Comparison of ENCODE assay signal across 2 cellular contexts in genomic region chr19:17617807-17618192, GRCh38.
TF ChIP-seq lines count a peak whose summit lies in the region.

No MANE protein-coding gene starts in this region.

TF ChIP-seq in SK-N-SH, 30 proteins besides CTCF, POLR2A, EP300 and RAD21 (continued from another document):
- TF ChIP-seq REST (IDR thresholded peaks at IDR 0.05; ENCODE audit: low read depth, low read length) (no peak), PBX3 (IDR thresholded peaks at IDR 0.05) (no peak), NFIC (IDR thresholded peaks at IDR 0.05; ENCODE audit: borderline replicate concordance) (no peak), TAF1 (IDR thresholded peaks at IDR 0.05; ENCODE audit: borderline replicate concordance, low read depth, low read length) (no peak), SIN3A (IDR thresholded peaks at IDR 0.05; ENCODE audit: borderline replicate concordance, low read depth, low read length) (no peak), RXRA (IDR thresholded peaks at IDR 0.05; ENCODE audit: borderline replicate concordance, low read depth) (no peak), CHD2 (IDR thresholded peaks at IDR 0.05; ENCODE audit: low read length, partially characterized antibody) (no peak), FOXM1 (IDR thresholded peaks at IDR 0.05; ENCODE audit: low read depth) (no peak), SMC3 (IDR thresholded peaks at IDR 0.05; ENCODE audit: low read depth, low read length) (no peak), POLR2AphosphoS5 (IDR thresholded peaks at IDR 0.05; ENCODE audit: low read depth, low read length) (no peak), FOXJ3 (CRISPR knock-in tag; IDR thresholded peaks at IDR 0.05) (no peak), EZH2phosphoT487 (IDR thresholded peaks at IDR 0.05; ENCODE audit: borderline replicate concordance, low read depth) (no peak), IRF3 (IDR thresholded peaks at IDR 0.05; ENCODE audit: low read depth, low read length) (no peak)
TF ChIP-seq in SK-N-SH: peak in this region for 0.

TF ChIP-seq in GM23338, 12 proteins besides CTCF, POLR2A, EP300 and RAD21 (continued from another document):
- TF ChIP-seq ZNF462 (CRISPR knock-in tag; IDR thresholded peaks at IDR 0.05) (no peak), CREB1 (CRISPR knock-in tag; IDR thresholded peaks at IDR 0.05; ENCODE audit: low read depth) (no peak), ZNF114 (CRISPR knock-in tag; IDR thresholded peaks at IDR 0.05) (no peak), EZH2phosphoT487 (IDR thresholded peaks at IDR 0.05; ENCODE audit: unreplicated experiment) (no peak), REST (IDR thresholded peaks at IDR 0.05; ENCODE audit: unreplicated experiment) (no peak), POLR2AphosphoS5 (IDR thresholded peaks at IDR 0.05; ENCODE audit: low read depth) (no peak), JUNB (IDR thresholded peaks at IDR 0.05; ENCODE audit: unreplicated experiment) (no peak), EZH2 (IDR thresholded peaks at IDR 0.05; ENCODE audit: low read depth, unreplicated experiment) (no peak), NANOG (IDR thresholded peaks at IDR 0.05; ENCODE audit: borderline replicate concordance) (no peak)
